In genomic region chr13:98580420-98580819, GRCh38 we compare ENCODE assay signal across 27 cellular contexts.
"Had no signal": no experiment of that assay in that cellular context is flagged by ENCODE, and none has a peak within 500 bp of the region (broad histone marks: within the 10 kb centered on the region; RNA-seq: fewer than 3 reads in every experiment).

No MANE protein-coding gene starts in this region.

- FAIRE-seq: endothelial cell of umbilical vein, kidney, urothelium cell line had no signal

- H3K9me3 ChIP-seq: colonic mucosa, left ventricle myocardium inferior, lower lobe of right lung, psoas muscle, right lobe of liver, spleen, thoracic aorta had no signal

- H2AFZ ChIP-seq: neural progenitor cell, parathyroid adenoma had no signal

- DNase-seq: colonic mucosa; effector CD4-positive, alpha-beta T cell; endodermal cell; erythroblast; foreskin keratinocyte; immature natural killer cell; kidney; left cardiac atrium; left ventricle myocardium inferior; lower lobe of right lung; mesendoderm; naive thymus-derived CD8-positive, alpha-beta T cell; occipital lobe; psoas muscle; retina; right lobe of liver; spleen; stimulated activated CD4-positive, alpha-beta T cell treated with anti-CD3 and anti-CD28 coated beads, Interleukin-15, amount 100 ng/mL, for 24 hours; stimulated activated CD4-positive, alpha-beta T cell treated with anti-CD3 and anti-CD28 coated beads, Interleukin-1b, Interleukin-23, amount 100 ng/mL, for 48 hours; stimulated activated CD4-positive, alpha-beta T cell treated with anti-CD3 and anti-CD28 coated beads, Interleukin-4, amount 100 ng/mL, for 24 hours; stimulated activated naive B cell treated with anti-CD40 and anti-IgM and Interleukin-4, amounts not matched to agents 10 μg/mL and 1 μg/mL and 100 μg/mL, for 72 hours; stimulated activated naive CD8-positive, alpha-beta T cell treated with anti-CD3 and anti-CD28 coated beads, Interleukin-15, amount 100 ng/mL, for 72 hours had no signal

- H3K27ac ChIP-seq: colonic mucosa, foreskin keratinocyte, left ventricle myocardium inferior, neural progenitor cell, parathyroid adenoma, psoas muscle, right lobe of liver, thoracic aorta had no signal

- H3K4me1 ChIP-seq: colonic mucosa, parathyroid adenoma had no signal

- H3K4me3 ChIP-seq: colonic mucosa, left ventricle myocardium inferior, lower lobe of right lung, neural progenitor cell, psoas muscle, right lobe of liver, spleen, thoracic aorta had no signal

- ATAC-seq: foreskin keratinocyte; left cardiac atrium; lower lobe of right lung; naive thymus-derived CD8-positive, alpha-beta T cell; psoas muscle; right lobe of liver; stimulated activated naive B cell treated with anti-CD40 and anti-IgM and Interleukin-4, amounts not matched to agents 10 μg/mL and 1 μg/mL and 100 μg/mL, for 72 hours; stimulated activated naive CD8-positive, alpha-beta T cell treated with anti-CD3 and anti-CD28 coated beads, Interleukin-15, amount 100 ng/mL, for 72 hours had no signal

- H3K9ac ChIP-seq: neural progenitor cell, parathyroid adenoma had no signal

- H3K36me3 ChIP-seq: colonic mucosa, left ventricle myocardium inferior, lower lobe of right lung, neural progenitor cell, right lobe of liver, spleen, thoracic aorta had no signal

- H3K27me3 Mint-ChIP-seq: naive thymus-derived CD8-positive, alpha-beta T cell; stimulated activated naive B cell treated with anti-CD40 and anti-IgM and Interleukin-4, amounts not matched to agents 10 μg/mL and 1 μg/mL and 100 μg/mL, for 72 hours; stimulated activated naive CD8-positive, alpha-beta T cell treated with anti-CD3 and anti-CD28 coated beads, Interleukin-15, amount 100 ng/mL, for 72 hours had no signal

- H3K27me3 ChIP-seq: colonic mucosa, foreskin keratinocyte, neural progenitor cell, right lobe of liver, spleen had no signal

- H3K36me3 Mint-ChIP-seq: immature natural killer cell; naive thymus-derived CD8-positive, alpha-beta T cell had no signal

- H3K27ac Mint-ChIP-seq: endodermal cell; neural progenitor cell; stimulated activated naive B cell treated with anti-CD40 and anti-IgM and Interleukin-4, amounts not matched to agents 10 μg/mL and 1 μg/mL and 100 μg/mL, for 72 hours; stimulated activated naive CD8-positive, alpha-beta T cell treated with anti-CD3 and anti-CD28 coated beads, Interleukin-15, amount 100 ng/mL, for 72 hours had no signal

- H3K4me3 Mint-ChIP-seq: endodermal cell; immature natural killer cell; naive thymus-derived CD8-positive, alpha-beta T cell; neural progenitor cell; stimulated activated naive B cell treated with anti-CD40 and anti-IgM and Interleukin-4, amounts not matched to agents 10 μg/mL and 1 μg/mL and 100 μg/mL, for 72 hours; stimulated activated naive CD8-positive, alpha-beta T cell treated with anti-CD3 and anti-CD28 coated beads, Interleukin-15, amount 100 ng/mL, for 72 hours had no signal

- H3K9me3 Mint-ChIP-seq: endodermal cell; immature natural killer cell; naive thymus-derived CD8-positive, alpha-beta T cell; stimulated activated naive B cell treated with anti-CD40 and anti-IgM and Interleukin-4, amounts not matched to agents 10 μg/mL and 1 μg/mL and 100 μg/mL, for 72 hours; stimulated activated naive CD8-positive, alpha-beta T cell treated with anti-CD3 and anti-CD28 coated beads, Interleukin-15, amount 100 ng/mL, for 72 hours had no signal

- H3K79me2 ChIP-seq: parathyroid adenoma had no signal

- H3K4me2 ChIP-seq: neural progenitor cell had no signal
